In the genomic region with DNA sequence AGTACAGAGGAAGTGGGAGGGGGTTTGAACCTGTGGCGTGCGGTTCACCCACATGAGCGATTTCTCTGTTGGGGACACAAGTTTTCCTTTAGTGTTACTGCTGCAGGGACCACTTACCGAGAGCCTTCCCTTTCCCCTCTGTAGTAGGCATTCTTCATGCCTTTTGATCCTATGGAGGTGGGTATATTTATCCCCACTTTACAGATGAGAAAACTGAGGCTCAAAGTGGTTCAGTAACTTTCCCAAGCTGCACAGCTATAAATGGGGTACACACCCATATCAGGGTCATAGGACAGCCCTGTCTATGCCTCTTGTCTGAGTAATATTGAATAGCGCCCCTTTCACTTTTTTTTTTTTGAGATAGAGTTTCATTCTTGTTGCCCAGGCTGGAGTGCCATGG, we compare ENCODE assay signal across 27 cellular contexts. TPM values are rescaled to one million over a fixed set of nuclear protein-coding genes. Genes with fewer than 3 reads are reported as not detected.
"Had no signal": no experiment of that assay in that cellular context is flagged by ENCODE, and none has a peak within 500 bp of the region (broad histone marks: within the 10 kb centered on the region; RNA-seq: fewer than 3 reads in every experiment).

No MANE protein-coding gene starts in this region.

- H3K4me1 ChIP-seq: foreskin keratinocyte had no signal

- H3K36me3 ChIP-seq: esophagus muscularis mucosa, gastroesophageal sphincter, heart left ventricle, left lung, lower lobe of right lung had no signal

- H3K27ac ChIP-seq: coronary artery, dorsolateral prefrontal cortex, esophagus muscularis mucosa, foreskin keratinocyte, gastroesophageal sphincter, heart left ventricle, hepatocyte, left lung, lower lobe of right lung had no signal

- H3K79me2 ChIP-seq: hepatocyte had no signal

- H3K9me3 ChIP-seq: esophagus muscularis mucosa, gastroesophageal sphincter, heart left ventricle, left lung, lower lobe of right lung, mucosa of descending colon had no signal

- ATAC-seq: foreskin keratinocyte, gastroesophageal sphincter, heart left ventricle, left cardiac atrium, left lung, left ventricle myocardium superior, lower lobe of right lung, mucosa of descending colon had no signal

- H2AFZ ChIP-seq: hepatocyte had no signal

- H3K4me2 ChIP-seq: hepatocyte had no signal

- DNase-seq: dermis blood vessel endothelial cell; dorsolateral prefrontal cortex; effector CD4-positive, alpha-beta T cell; effector memory CD4-positive, alpha-beta T cell; foreskin keratinocyte; heart left ventricle; hypothalamus; left cardiac atrium; left ventricle myocardium superior; lower lobe of right lung; mesenchymal stem cell; mucosa of descending colon; naive B cell had no signal

- FAIRE-seq: colon, endothelial cell of umbilical vein, frontal cortex, islet of Langerhans, keratinocyte had no signal

- H3K4me3 ChIP-seq: coronary artery, dorsolateral prefrontal cortex, esophagus muscularis mucosa, gastroesophageal sphincter, heart left ventricle, hepatocyte, left lung, lower lobe of right lung, mucosa of descending colon had no signal

RNA-seq across cellular contexts. Expression of a gene that starts 3.3 kb away (rescaled TPM):
- total RNA-seq: dermis blood vessel endothelial cell, endothelial cell of umbilical vein, fibroblast of villous mesenchyme, lower lobe of right lung, lung microvascular endothelial cell, mesenteric fat pad had no signal
- polyA plus RNA-seq: endothelial cell of umbilical vein, fibroblast of lung, keratinocyte had no signal
